ENCODE assay signal across 8 cellular contexts in genomic region chr1:1430114-1430982, GRCh38. TPM values are rescaled to one million over a fixed set of nuclear protein-coding genes. Genes with fewer than 3 reads are reported as not detected.
A peak's percentile ranks its signal among the peaks of the same experiment; 100 is the strongest.
DNase-seq lines count a peak whose midpoint lies in the region; ATAC-seq and TF ChIP-seq lines count a peak whose summit lies in the region.

No MANE protein-coding gene starts in this region.

- no peaks in the 10 kb centered on the region for H3K27me3 ChIP-seq in adrenal gland
- H3K27me3 ChIP-seq in right atrium auricular region, result no peaks in the 10 kb centered on the region

- no peak overlapping the region for H3K4me3 ChIP-seq in adrenal gland
- H3K4me3 ChIP-seq in right atrium auricular region, result peak overlapping the region in 1 of 2 donors; percentile 13

- in situ Hi-C loops in G401 (cut with HindIII; ENCODE audit: low sequenced_read_pairs), result loop anchor here (10.0 kb wide), 1 partner anchor 56 kb away; the partner anchor contains the start of gene AURKAIP1

- TF ChIP-seq CTCF in adrenal gland (IDR thresholded peaks at IDR 0.05), result peak in 4 of 6 experiments; percentile 5 to 53 (median 28)
- TF ChIP-seq CTCF in right atrium auricular region (IDR thresholded peaks at IDR 0.05), result peak in 1 of 2 donors; percentile 35

- ATAC-seq in sciatic nerve (peak; percentile 71), GM19463 (IDR thresholded peaks at IDR 0.05; ENCODE audit: unreplicated experiment) (no peak), HG03457 (IDR thresholded peaks at IDR 0.05; ENCODE audit: unreplicated experiment) (no peak)
- no peak for ATAC-seq in stimulated activated naive CD8-positive, alpha-beta T cell treated with anti-CD3 and anti-CD28 coated beads, Interleukin-15, Interleukin-2, amounts not matched to agents 100 U/mL and 50 U/mL, for 24 hours

- H3K9me3 ChIP-seq in adrenal gland (replicated peaks in 1 of 3) (no peaks in the 10 kb centered on the region), right atrium auricular region (no peaks in the 10 kb centered on the region)

- TF ChIP-seq POLR2A in adrenal gland (IDR thresholded peaks at IDR 0.05), result no peak

- intact Hi-C loops in adrenal gland (cut with DNase I), result no loop called here
- intact Hi-C loops in sciatic nerve (cut with DNase I), result no loop called here

- H3K36me3 ChIP-seq in adrenal gland (replicated peaks in 1 of 2) (no peaks in the 10 kb centered on the region), right atrium auricular region (no peaks in the 10 kb centered on the region)

- H3K4me1 ChIP-seq in adrenal gland (replicated peaks in 1 of 2) (peaks cover 27 to 35% of the 10 kb centered on the region in 2 donors), right atrium auricular region (peaks cover 0 to 65% of the 10 kb centered on the region in 2 donors)

- DNase-seq in G401 (ENCODE audit: low spot score) (peak; percentile 36), adrenal gland (peak; percentile 75 to 93 (median 90)), right atrium auricular region (ENCODE audit: low spot score) (peak; percentile 78), sciatic nerve (ENCODE audit: low spot score) (peak; percentile 86)
- no peak for DNase-seq in stimulated activated naive CD8-positive, alpha-beta T cell treated with anti-CD3 and anti-CD28 coated beads, Interleukin-15, Interleukin-2, amounts not matched to agents 100 U/mL and 50 U/mL, for 24 hours
- no peak for DNase-seq in NK-92 treated with Interleukin-12 subunit alpha and Interleukin-12 subunit beta, amount 100 ng/mL, for 24 hours (lab: John Stamatoyannopoulos, UW)

- 14 to 27% (median 21%) methylated on average over 5 to 35 of the region's 35 CpGs for WGBS in adrenal gland, 4 donors

- peak overlapping the region in 4 of 5 donors; percentile 46 to 80 (median 68) for H3K27ac ChIP-seq in adrenal gland
- H3K27ac ChIP-seq in right atrium auricular region, result peak overlapping the region; percentile 81 to 87

RNA-seq across cellular contexts. Expression of gene VWA1, which starts 5.1 kb away (rescaled TPM):
- total RNA-seq in G401 (2014; rRNA removed; shearing (Covaris generic)), result 20.3 and 26.8 TPM in 2 replicates
- total RNA-seq in adrenal gland (10 to 100 TPM; 14.8 to 49.0 (median 30.6) TPM), right atrium auricular region (10 to 100 TPM; 13.0 to 15.2 TPM), sciatic nerve (175 TPM)
- 10 to 100 TPM in 2 of 3 donors, under 1 TPM in 1; 0.99 to 39.3 (median 25.9) TPM for polyA plus RNA-seq in adrenal gland

RNA-seq across cellular contexts. Expression of gene ANKRD65, which starts 9.3 kb away (rescaled TPM):
- total RNA-seq in G401 (2014; rRNA removed; shearing (Covaris generic)), result 0.43 and 0.54 TPM in 2 replicates
- total RNA-seq in adrenal gland (1 to 10 TPM in 5 of 8 donors, under 1 TPM in 3; 0.39 to 2.6 (median 1.6) TPM), right atrium auricular region (1 to 10 TPM; 2.2 to 2.4 TPM), sciatic nerve (11.2 TPM)
- polyA plus RNA-seq in adrenal gland, result 1 to 10 TPM in 2 of 3 donors, under 1 TPM in 1; 0.53 to 3.4 (median 2.2) TPM

RNA-seq across cellular contexts. Expression of gene ATAD3C, which starts 19.1 kb away (rescaled TPM):
- 0.14 TPM in 1 of 2 replicates, not detected in the other for total RNA-seq in G401 (2014; rRNA removed; shearing (Covaris generic))
- total RNA-seq in adrenal gland (1 to 10 TPM in 2 of 8 donors, under 1 TPM in 3, not detected in 3; under 0.01 to 1.4 (median 0.69) TPM), right atrium auricular region (1 to 10 TPM; 1.4 to 2.8 TPM), sciatic nerve (2.4 TPM)
- polyA plus RNA-seq in adrenal gland, result 1 to 10 TPM in 1 of 3 donors, under 1 TPM in 2; 0.09 to 1.2 (median 0.72) TPM

RNA-seq across cellular contexts. Expression of gene MRPL20, which starts 23.3 kb away (rescaled TPM):
- total RNA-seq in G401 (2014; rRNA removed; shearing (Covaris generic)), result 60.9 and 75.0 TPM in 2 replicates
- total RNA-seq in adrenal gland (100 to 1,000 TPM in 7 of 8 donors, 10 to 100 TPM in 1; 98.9 to 276 (median 158) TPM), right atrium auricular region (100 to 1,000 TPM; 160 to 218 TPM), sciatic nerve (75.6 TPM)
- polyA plus RNA-seq in adrenal gland, result 100 to 1,000 TPM; 116 to 175 (median 134) TPM

RNA-seq across cellular contexts. Expression of gene CCNL2, which starts 31.2 kb away (rescaled TPM):
- 79.4 and 105 TPM in 2 replicates for total RNA-seq in G401 (2014; rRNA removed; shearing (Covaris generic))
- total RNA-seq in adrenal gland (100 to 1,000 TPM in 6 of 8 donors, 10 to 100 TPM in 2; 53.4 to 264 (median 148) TPM), right atrium auricular region (10 to 100 TPM; 41.6 to 44.2 TPM), sciatic nerve (207 TPM)
- 100 to 1,000 TPM in 2 of 3 donors, 10 to 100 TPM in 1; 65.2 to 893 (median 593) TPM for polyA plus RNA-seq in adrenal gland

Comparison
In these comparisons a context has a peak if more than half of its experiments do, and no peak if none do; other contexts are left out.
1. DNase-seq: peak in G401 (single experiment), adrenal gland (7 of 7), right atrium auricular region (single experiment) and sciatic nerve (single experiment); none in stimulated activated naive CD8-positive, alpha-beta T cell treated with anti-CD3 and anti-CD28 coated beads, Interleukin-15, Interleukin-2, amounts not matched to agents 100 U/mL and 50 U/mL, for 24 hours (single experiment) and NK-92 treated with Interleukin-12 subunit alpha and Interleukin-12 subunit beta, amount 100 ng/mL, for 24 hours (single experiment).